In genomic region chr19:1859319-1859718, GRCh38 we compare ENCODE assay signal across 7 cellular contexts. TPM values are rescaled to one million over a fixed set of nuclear protein-coding genes. Genes with fewer than 3 reads are reported as not detected.
DNase-seq lines count a peak whose midpoint lies in the region; ATAC-seq, FAIRE-seq and TF ChIP-seq lines count a peak whose summit lies in the region.
"Had no signal": no experiment of that assay in that cellular context is flagged by ENCODE, and none has a peak within 500 bp of the region (broad histone marks: within the 10 kb centered on the region; RNA-seq: fewer than 3 reads in every experiment).

No MANE protein-coding gene starts in this region.

- H2AFZ ChIP-seq in astrocyte (ENCODE audit: low read depth, low read length), result no peak overlapping the region

- H4K20me1 ChIP-seq in astrocyte (ENCODE audit: insufficient read depth, low read length), result peaks cover 73% of the 10 kb centered on the region

- peak; percentile 8 for DNase-seq in HT-29 (ENCODE audit: low spot score)
- DNase-seq in astrocyte (ENCODE audit: low read depth), result no peak
- DNase-seq in osteocyte (ENCODE audit: extremely low spot score, unreplicated experiment), result no peak
- no peak for DNase-seq in activated CD4-positive, CD25-positive, alpha-beta regulatory T cell treated with anti-CD3 and anti-CD28 coated beads, Interleukin-2, amount 50 U/mL, for 72 hours
- DNase-seq: SHP77 had no signal

- H3K9me3 ChIP-seq in astrocyte (ENCODE audit: insufficient read depth, low read depth, low read length), result no peaks in the 10 kb centered on the region

- no peak for FAIRE-seq in astrocyte (lab: Jason Lieb, UNC)

- no peak overlapping the region for H3K27ac ChIP-seq in astrocyte (ENCODE audit: low read depth, low read length)

- no peak overlapping the region for H3K4me3 ChIP-seq in astrocyte (ENCODE audit: insufficient read depth, low read depth, low read length)

- peaks cover 83% of the 10 kb centered on the region for H3K79me2 ChIP-seq in astrocyte (ENCODE audit: insufficient read depth, low read length)

- no peak for TF ChIP-seq CTCF in astrocyte (IDR thresholded peaks at IDR 0.05; ENCODE audit: insufficient read depth, low read depth, low read length)
- no peak for TF ChIP-seq CTCF in osteocyte (IDR thresholded peaks at IDR 0.05)

- H3K4me1 Mint-ChIP-seq in astrocyte (ENCODE audit: low read depth, unreplicated experiment), result peaks cover 12% of the 10 kb centered on the region
- peaks cover 64% of the 10 kb centered on the region for H3K4me1 Mint-ChIP-seq in osteocyte (ENCODE audit: unreplicated experiment)

- H3K27ac Mint-ChIP-seq in astrocyte (ENCODE audit: unreplicated experiment), result peak overlapping the region; percentile 78
- peak overlapping the region; percentile 86 for H3K27ac Mint-ChIP-seq in osteocyte (ENCODE audit: unreplicated experiment)

- no peaks in the 10 kb centered on the region for H3K27me3 ChIP-seq in astrocyte (ENCODE audit: insufficient read depth, low read length)

- H3K4me3 Mint-ChIP-seq in astrocyte (ENCODE audit: unreplicated experiment), result peak overlapping the region; percentile 73
- H3K4me3 Mint-ChIP-seq in osteocyte (ENCODE audit: unreplicated experiment), result no peak overlapping the region

- no peaks in the 10 kb centered on the region for H3K36me3 ChIP-seq in astrocyte (ENCODE audit: insufficient read depth, low read length)

- H3K9me3 Mint-ChIP-seq in astrocyte (ENCODE audit: unreplicated experiment) (no peaks in the 10 kb centered on the region), osteocyte (ENCODE audit: unreplicated experiment) (no peaks in the 10 kb centered on the region)

- peaks cover 54% of the 10 kb centered on the region for H3K4me1 ChIP-seq in astrocyte (ENCODE audit: insufficient read depth, low read length)

- no peaks in the 10 kb centered on the region for H3K36me3 Mint-ChIP-seq in astrocyte (ENCODE audit: low read depth, unreplicated experiment)
- H3K36me3 Mint-ChIP-seq in osteocyte (ENCODE audit: unreplicated experiment), result no peaks in the 10 kb centered on the region

- H3K27me3 Mint-ChIP-seq in astrocyte (ENCODE audit: low read depth, unreplicated experiment), result no peaks in the 10 kb centered on the region
- H3K27me3 Mint-ChIP-seq in osteocyte (ENCODE audit: unreplicated experiment), result no peaks in the 10 kb centered on the region

- no peak for ATAC-seq in GM19035 (IDR thresholded peaks at IDR 0.05; ENCODE audit: unreplicated experiment)
- ATAC-seq in HG02981 (IDR thresholded peaks at IDR 0.05; ENCODE audit: unreplicated experiment), result no peak

- no peak overlapping the region for H3K9ac ChIP-seq in astrocyte (ENCODE audit: low read length)

- peak overlapping the region; percentile 98 for H3K4me2 ChIP-seq in astrocyte (ENCODE audit: low read length)

RNA-seq across cellular contexts. Expression of gene KLF16, which starts 4.1 kb away (rescaled TPM):
- 25.2 and 34.5 TPM in 2 replicates for total RNA-seq in HT-29 (2014; rRNA removed; shearing (Covaris generic))
- total RNA-seq in astrocyte (52.4 and 58.1 TPM in 2 replicates), osteocyte (25.1 and 26.3 TPM in 2 replicates)

RNA-seq across cellular contexts. Expression of gene REXO1, which starts 11.0 kb away (rescaled TPM):
- total RNA-seq in HT-29 (2014; rRNA removed; shearing (Covaris generic)), result 19.1 and 26.1 TPM in 2 replicates
- total RNA-seq in astrocyte (35.5 and 36.2 TPM in 2 replicates), osteocyte (29.8 and 39.3 TPM in 2 replicates)

RNA-seq across cellular contexts. Expression of gene ABHD17A, which starts 26.0 kb away (rescaled TPM):
- total RNA-seq in HT-29 (2014; rRNA removed; shearing (Covaris generic)), result 136 and 141 TPM in 2 replicates
- total RNA-seq in astrocyte, result 56.7 and 61.4 TPM in 2 replicates
- total RNA-seq in osteocyte, result 63.4 and 64.0 TPM in 2 replicates

RNA-seq across cellular contexts. Expression of gene ADAT3, which starts 45.9 kb away (rescaled TPM):
- total RNA-seq in HT-29 (2014; rRNA removed; shearing (Covaris generic)), result 3.2 and 6.9 TPM in 2 replicates
- total RNA-seq in astrocyte (3.7 and 5.7 TPM in 2 replicates), osteocyte (6.8 and 7.4 TPM in 2 replicates)

RNA-seq across cellular contexts. Expression of gene SCAMP4, which starts 45.9 kb away (rescaled TPM):
- total RNA-seq in HT-29 (2014; rRNA removed; shearing (Covaris generic)), result 67.6 and 73.3 TPM in 2 replicates
- total RNA-seq in astrocyte, result 72.2 and 73.4 TPM in 2 replicates
- total RNA-seq in osteocyte, result 75.8 and 79.4 TPM in 2 replicates
